In genomic region chr5:68171101-68171558, GRCh38 we compare ENCODE assay signal across 13 cellular contexts. TPM values are rescaled to one million over a fixed set of nuclear protein-coding genes. Genes with fewer than 3 reads are reported as not detected.
DNase-seq lines count a peak whose midpoint lies in the region; ATAC-seq, FAIRE-seq and TF ChIP-seq lines count a peak whose summit lies in the region.
"Had no signal": no experiment of that assay in that cellular context is flagged by ENCODE, and none has a peak within 500 bp of the region (broad histone marks: within the 10 kb centered on the region; RNA-seq: fewer than 3 reads in every experiment).

No MANE protein-coding gene starts in this region.

- H3K27me3 ChIP-seq in layer of hippocampus (ENCODE audit: control insufficient read depth, insufficient read depth, low read length), result no peaks in the 10 kb centered on the region
- H3K27me3 ChIP-seq in rectal smooth muscle tissue (ENCODE audit: control insufficient read depth, insufficient read depth, low read length), result no peaks in the 10 kb centered on the region
- no peaks in the 10 kb centered on the region for H3K27me3 ChIP-seq in Karpas-422 (ENCODE audit: low read length)

- peaks cover 18% of the 10 kb centered on the region for H3K4me1 Mint-ChIP-seq in chondrocyte (ENCODE audit: low read depth)
- H3K4me1 Mint-ChIP-seq: CD14-positive monocyte had no signal

- H3K9ac ChIP-seq in rectal smooth muscle tissue (ENCODE audit: low read length), result no peak overlapping the region
- no peak overlapping the region for H3K9ac ChIP-seq in Karpas-422 (ENCODE audit: low read length)

- no peaks in the 10 kb centered on the region for H3K27me3 Mint-ChIP-seq in chondrocyte (ENCODE audit: low read depth)

- H3K9me3 Mint-ChIP-seq in chondrocyte (ENCODE audit: low read depth), result no peaks in the 10 kb centered on the region
- H3K9me3 Mint-ChIP-seq: activated naive CD4-positive, alpha-beta T cell treated with anti-CD3 and anti-CD28 coated beads for 36 hours had no signal

- H3K4me1 ChIP-seq in rectal smooth muscle tissue (ENCODE audit: control insufficient read depth, insufficient read depth, low read length) (peaks cover 16% of the 10 kb centered on the region), Karpas-422 (ENCODE audit: low read length) (no peaks in the 10 kb centered on the region)

- no peaks in the 10 kb centered on the region for H4K20me1 ChIP-seq in Karpas-422 (ENCODE audit: insufficient read depth, low read depth, low read length)

- H3K9me2 ChIP-seq in Karpas-422 (replicated peaks; ENCODE audit: insufficient read depth, low read length), result no peaks in the 10 kb centered on the region

- H2AFZ ChIP-seq in Karpas-422 (ENCODE audit: low read length), result no peak overlapping the region

- DNase-seq in chondrocyte (ENCODE audit: low spot score) (no peak), urothelium cell line (ENCODE audit: low spot score) (no peak), Karpas-422 (no peak), kidney tubule cell (ENCODE audit: low spot score) (no peak)
- DNase-seq: activated naive CD4-positive, alpha-beta T cell treated with anti-CD3 and anti-CD28 coated beads for 36 hours; NK-92 treated with Interleukin-12 subunit alpha and Interleukin-12 subunit beta, amount 100 ng/mL, for 24 hours; stimulated activated CD4-positive, alpha-beta T cell treated with anti-CD3 and anti-CD28 coated beads, Interleukin-15, amount 100 ng/mL, for 24 hours had no signal

- H3K9me3 ChIP-seq in Karpas-422 (ENCODE audit: low read length), result no peaks in the 10 kb centered on the region

- H3K27ac ChIP-seq in C4-2B, result peak overlapping the region; percentile 16; the same call in 1 of the 2 replicates
- peak overlapping the region; percentile 83 for H3K27ac ChIP-seq in layer of hippocampus (ENCODE audit: low read depth, low read length)
- H3K27ac ChIP-seq in rectal smooth muscle tissue (ENCODE audit: low read depth, low read length), result peak overlapping the region; percentile 92
- no peak overlapping the region for H3K27ac ChIP-seq in Karpas-422 (ENCODE audit: low read length)

- H3K4me3 ChIP-seq in rectal smooth muscle tissue (ENCODE audit: low read length) (no peak overlapping the region), Karpas-422 (ENCODE audit: low read length) (no peak overlapping the region)

- no peak overlapping the region for H3K4me2 ChIP-seq in Karpas-422 (ENCODE audit: low read depth, low read length, poor library complexity, severe bottlenecking)

- H3K4me3 Mint-ChIP-seq in chondrocyte (ENCODE audit: unreplicated experiment), result peak overlapping the region; percentile 31
- H3K4me3 Mint-ChIP-seq: activated naive CD4-positive, alpha-beta T cell treated with anti-CD3 and anti-CD28 coated beads for 36 hours; CD14-positive monocyte had no signal

- TF ChIP-seq CTCF in C4-2B (conservative IDR thresholded peaks at IDR 0.05), result no peak
- no peak for TF ChIP-seq CTCF in chondrocyte (IDR thresholded peaks at IDR 0.05)

- no peak for ATAC-seq in HG03457 (IDR thresholded peaks at IDR 0.05; ENCODE audit: unreplicated experiment)

- FAIRE-seq in urothelium cell line (lab: Jason Lieb, UNC), result no peak
- FAIRE-seq: TTC549 had no signal

- H3K27ac Mint-ChIP-seq in chondrocyte (ENCODE audit: unreplicated experiment), result peak overlapping the region; percentile 62
- H3K27ac Mint-ChIP-seq: activated naive CD4-positive, alpha-beta T cell treated with anti-CD3 and anti-CD28 coated beads for 36 hours; CD14-positive monocyte had no signal

- H3K36me3 ChIP-seq in rectal smooth muscle tissue (ENCODE audit: control insufficient read depth, insufficient read depth, low read length), result no peaks in the 10 kb centered on the region
- no peaks in the 10 kb centered on the region for H3K36me3 ChIP-seq in Karpas-422 (ENCODE audit: insufficient read depth, low read length)

- no peaks in the 10 kb centered on the region for H3K79me2 ChIP-seq in Karpas-422 (ENCODE audit: low read length)

- H3K36me3 Mint-ChIP-seq in chondrocyte (ENCODE audit: low read depth), result no peaks in the 10 kb centered on the region
- H3K36me3 Mint-ChIP-seq: CD14-positive monocyte had no signal

RNA-seq across cellular contexts. Expression of gene PIK3R1, which starts 44.4 kb away (rescaled TPM):
- total RNA-seq in chondrocyte, result 56.2 to 63.1 TPM (median 60.7 TPM) in 3 replicates
- 13.2 and 24.0 TPM in 2 replicates for total RNA-seq in Karpas-422 (2014; rRNA removed; shearing (Covaris generic); ENCODE audit: low replicate concordance)
